Comparison of ENCODE assay signal across 14 cellular contexts in genomic region chr12:93080994-93081809, GRCh38.
DNase-seq lines count a peak whose midpoint lies in the region; ATAC-seq, FAIRE-seq and TF ChIP-seq lines count a peak whose summit lies in the region.
"Had no signal": no experiment of that assay in that cellular context is flagged by ENCODE, and none has a peak within 500 bp of the region (broad histone marks: within the 10 kb centered on the region; RNA-seq: fewer than 3 reads in every experiment).

No MANE protein-coding gene starts in this region.

- peak; percentile 50 for DNase-seq in AG04449 (ENCODE audit: low read depth, low spot score)
- peak; percentile 59 to 61 for DNase-seq in cardiac fibroblast (ENCODE audit: low read depth in 2 of 2)
- DNase-seq in kidney: no peak
- DNase-seq in substantia nigra (lab: John Stamatoyannopoulos, UW): no peak
- DNase-seq in HK-2 (ENCODE audit: unreplicated experiment): no peak
- no peak for DNase-seq in NCI-H748 (lab: John Stamatoyannopoulos, UW; ENCODE audit: unreplicated experiment)
- DNase-seq: activated effector memory CD4-positive, alpha-beta T cell treated with Interleukin-2 at 50 U/mL for 16 hours; cortex of kidney; hypothalamus; natural killer cell; SHP77; stimulated activated naive CD4-positive, alpha-beta T cell had no signal

- TF ChIP-seq CTCF in AG04449 (IDR thresholded peaks at IDR 0.05; ENCODE audit: insufficient read depth, low read length, missing control alignments) (no peak), cardiac fibroblast (IDR thresholded peaks at IDR 0.05; ENCODE audit: low read depth, low read length) (no peak), kidney (IDR thresholded peaks at IDR 0.05; ENCODE audit: borderline replicate concordance, extremely low read depth, insufficient read depth) (no peak)

- H3K4me3 ChIP-seq in AG04449 (ENCODE audit: low read depth, low read length) (no peak overlapping the region), HUES48 (ENCODE audit: low read depth, low read length) (peak overlapping the region; percentile 41), cardiac fibroblast (replicated peaks in 1 of 2; ENCODE audit: low read depth in 2 of 2, low read length in 2 of 2) (no peak overlapping the region), kidney (ENCODE audit: low read length in 2 of 2) (peak overlapping the region; percentile 10 to 41)

- no peak for FAIRE-seq in kidney (lab: Jason Lieb, UNC)

- peak overlapping the region; percentile 86 for H3K27ac ChIP-seq in HUES48 (ENCODE audit: low read depth, low read length)
- peak overlapping the region; percentile 59 to 61 for H3K27ac ChIP-seq in kidney (ENCODE audit: low read depth in 2 of 2, low read length in 2 of 2)
- H3K27ac ChIP-seq in substantia nigra (ENCODE audit: low read depth, low read length, poor library complexity, severe bottlenecking): no peak overlapping the region

- no peaks in the 10 kb centered on the region for H3K36me3 ChIP-seq in HUES48 (ENCODE audit: control insufficient read depth, insufficient read depth, low read length)
- H3K36me3 ChIP-seq in kidney (ENCODE audit: control insufficient read depth in 1 of 2, insufficient read depth in 2 of 2, low read length in 2 of 2): no peaks in the 10 kb centered on the region

- no peaks in the 10 kb centered on the region for H3K27me3 ChIP-seq in HUES48 (ENCODE audit: control insufficient read depth, insufficient read depth, low read length)

- peak overlapping the region; percentile 18 for H3K9ac ChIP-seq in HUES48 (ENCODE audit: low read depth, low read length)
- H3K9ac ChIP-seq in kidney (ENCODE audit: low read length in 2 of 2): no peak overlapping the region

- POLR2A ChIA-PET in AG04449 (lab: Yijun Ruan, JAX): interaction anchor here (0.5 to 0.8 kb wide), 2 partner anchors 82 to 393 kb away, joined by 3 read pairs; no protein-coding TSS in a partner anchor

- no peaks in the 10 kb centered on the region for H3K9me3 ChIP-seq in HUES48 (ENCODE audit: control insufficient read depth, insufficient read depth, low read length)
- H3K9me3 ChIP-seq in kidney (ENCODE audit: control insufficient read depth in 1 of 2, low read length in 2 of 2): peaks cover 0 to 2% of the 10 kb centered on the region in 2 donors

- H3K4me1 ChIP-seq in HUES48 (ENCODE audit: control insufficient read depth, insufficient read depth, low read length): peaks cover 32% of the 10 kb centered on the region
- H3K4me1 ChIP-seq in kidney (ENCODE audit: control insufficient read depth in 1 of 2, insufficient read depth in 1 of 2, low read depth in 1 of 2, low read length in 2 of 2): peaks cover 0 to 5% of the 10 kb centered on the region in 2 donors

- no peak for ATAC-seq in HG02852 (IDR thresholded peaks at IDR 0.05; ENCODE audit: unreplicated experiment)
- ATAC-seq: natural killer cell had no signal

- CTCF ChIA-PET in AG04449 (lab: Yijun Ruan, JAX): interaction anchor here (1.0 to 1.1 kb wide), 3 partner anchors 300 to 338 kb away, joined by 3 read pairs; no protein-coding TSS in a partner anchor

- intact Hi-C loops in kidney (cut with DNase I): no loop called here

Comparison
In these comparisons a context has a peak if more than half of its experiments do, and no peak if none do; other contexts are left out.
1. DNase-seq: peak in AG04449 (single experiment) and cardiac fibroblast (2 of 2); none in kidney (single experiment), substantia nigra (0 of 49), HK-2 (single experiment) and NCI-H748 (single experiment).
2. H3K4me3 ChIP-seq: peak in HUES48 (single experiment) and kidney (2 of 2); none in AG04449 (single experiment) and cardiac fibroblast (0 of 2).